Comparison of ENCODE assay signal across 26 cellular contexts in the genomic region with DNA sequence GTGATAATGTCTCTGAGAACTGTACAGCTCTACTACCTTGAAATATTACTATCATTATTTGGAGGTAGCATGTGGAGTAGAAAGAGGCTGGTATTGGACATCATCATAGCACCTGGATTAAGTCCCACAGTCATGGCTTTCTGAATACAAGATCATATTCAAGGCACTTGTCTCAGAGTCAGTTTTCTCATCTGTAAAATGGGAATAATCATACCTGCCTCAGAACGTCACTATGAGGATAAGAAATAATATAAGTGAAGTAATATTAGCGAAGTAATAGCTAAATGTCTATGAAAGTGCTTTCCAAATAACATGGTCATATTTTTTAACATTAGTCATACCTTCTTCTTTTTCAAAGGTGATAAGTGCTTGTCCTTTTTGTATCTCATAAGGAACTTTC. TPM values are rescaled to one million over a fixed set of nuclear protein-coding genes. Genes with fewer than 3 reads are reported as not detected.
DNase-seq lines count a peak whose midpoint lies in the region; ATAC-seq, FAIRE-seq and TF ChIP-seq lines count a peak whose summit lies in the region.
"Had no signal": no experiment of that assay in that cellular context is flagged by ENCODE, and none has a peak within 500 bp of the region (broad histone marks: within the 10 kb centered on the region; RNA-seq: fewer than 3 reads in every experiment).

No MANE protein-coding gene starts in this region.

- H3K36me3 Mint-ChIP-seq in CD4-positive, alpha-beta T cell (ENCODE audit: low read depth): peaks cover 91% of the 10 kb centered on the region
- H3K36me3 Mint-ChIP-seq in stimulated activated effector memory CD8-positive, alpha-beta T cell treated with anti-CD3 and anti-CD28 coated beads, Interleukin-12 subunit alpha, Interleukin-12 subunit beta, amount 100 ng/mL, for 72 hours: peaks cover 98% of the 10 kb centered on the region

- H2AFZ ChIP-seq in HepG2 (ENCODE audit: low read length) (no peak overlapping the region), K562 (ENCODE audit: low read depth, low read length) (no peak overlapping the region)

- H3K9me3 ChIP-seq in HepG2 (ENCODE audit: low read length) (no peaks in the 10 kb centered on the region), right lobe of liver (no peaks in the 10 kb centered on the region), K562 (replicated peaks; ENCODE audit: control insufficient read depth, insufficient read depth, low read depth, low read length) (no peaks in the 10 kb centered on the region)
- no peaks in the 10 kb centered on the region for H3K9me3 ChIP-seq in CD4-positive, alpha-beta T cell (ENCODE audit: control insufficient read depth, low read length)
- H3K9me3 ChIP-seq: A549; BLaER1 treated with 17β-estradiol and CSF1 and Interleukin-3, amounts not matched to agents 10 nM and 100 nM had no signal

- POLR2A ChIA-PET in HepG2 (lab: Yijun Ruan, JAX) (no interaction called here), K562 (lab: Yijun Ruan, JAX) (interaction anchor here (1.0 to 1.6 kb wide), 2 partner anchors 10 to 15 kb away, joined by 4 to 7 read pairs; no protein-coding TSS in a partner anchor)
- POLR2A ChIA-PET in CD4-positive, alpha-beta T cell (lab: Charles Lee): interaction anchor here (1.6 kb wide), 1 partner anchor 17 kb away, joined by 7 read pairs; a partner anchor contains a TSS

- H3K27ac Mint-ChIP-seq in CD4-positive, alpha-beta T cell: peak overlapping the region; percentile 27
- peak overlapping the region; percentile 86 for H3K27ac Mint-ChIP-seq in stimulated activated effector memory CD8-positive, alpha-beta T cell treated with anti-CD3 and anti-CD28 coated beads, Interleukin-12 subunit alpha, Interleukin-12 subunit beta, amount 100 ng/mL, for 72 hours
- H3K27ac Mint-ChIP-seq: B cell had no signal

- H3K9me1 ChIP-seq in K562 (ENCODE audit: control insufficient read depth, insufficient read depth, low read length): no peaks in the 10 kb centered on the region

- TF ChIP-seq EP300 in HepG2 (IDR thresholded peaks at IDR 0.05; ENCODE audit: low read depth in 2 of 2, low read length in 2 of 2): no peak
- TF ChIP-seq EP300 in HepG2 (CRISPR knock-in tag; IDR thresholded peaks at IDR 0.05; ENCODE audit: borderline replicate concordance): no peak
- no peak for TF ChIP-seq EP300 in K562 (IDR thresholded peaks at IDR 0.05; ENCODE audit: low read length)

- DNase-seq in HepG2 (ENCODE audit: low spot score) (no peak), right lobe of liver (no peak), K562 (ENCODE audit: extremely low read depth in 1 of 4, low spot score in 3 of 4) (no peak), OCI-M2 (lab: John Stamatoyannopoulos, UW; ENCODE audit: unreplicated experiment) (no peak)
- no peak for DNase-seq in CD4-positive, alpha-beta T cell
- DNase-seq in stimulated activated effector memory CD8-positive, alpha-beta T cell treated with anti-CD3 and anti-CD28 coated beads, Interleukin-12 subunit alpha, Interleukin-12 subunit beta, amount 100 ng/mL, for 72 hours (ENCODE audit: low spot score in 2 of 2): no peak
- DNase-seq: AML-193; CD4-positive, alpha-beta memory T cell; CD8-positive, alpha-beta memory T cell; COR-L47; DMS153; DMS53; DMS79; DND-41; EL; GDM1 had no signal

- intact Hi-C loops in HepG2 (cut with micrococcal nuclease; ENCODE audit: unreplicated experiment): no loop called here
- intact Hi-C loops in right lobe of liver (cut with DNase I): no loop called here
- intact Hi-C loops in CD4-positive, alpha-beta T cell (cut with DNase I, micrococcal nuclease): no loop called here
- intact Hi-C loops in K562 (cut with micrococcal nuclease): no loop called here

- H3K4me2 ChIP-seq in HepG2 (ENCODE audit: low read depth, low read length): no peak overlapping the region
- no peak overlapping the region for H3K4me2 ChIP-seq in K562 (ENCODE audit: insufficient read depth, low read length)
- H3K4me2 ChIP-seq: A549; BLaER1 treated with 17β-estradiol and CSF1 and Interleukin-3, amounts not matched to agents 10 nM and 100 nM had no signal

- in situ Hi-C loops in HepG2 (cut with HindIII; ENCODE audit: extremely low pct_ligation_motif_present, low pct_unique_long_range_greater_than_20kb) (no loop called here), K562 (cut with MboI) (no loop called here)

- no peaks in the 10 kb centered on the region for H4K20me1 ChIP-seq in HepG2 (ENCODE audit: insufficient read depth, low read length)
- no peaks in the 10 kb centered on the region for H4K20me1 ChIP-seq in K562 (replicated peaks; ENCODE audit: control insufficient read depth, insufficient read depth, low read length)
- H4K20me1 ChIP-seq: BLaER1 treated with 17β-estradiol and CSF1 and Interleukin-3, amounts not matched to agents 10 nM and 100 nM had no signal

- H3K9me3 Mint-ChIP-seq in CD4-positive, alpha-beta T cell: no peaks in the 10 kb centered on the region
- no peaks in the 10 kb centered on the region for H3K9me3 Mint-ChIP-seq in stimulated activated effector memory CD8-positive, alpha-beta T cell treated with anti-CD3 and anti-CD28 coated beads, Interleukin-12 subunit alpha, Interleukin-12 subunit beta, amount 100 ng/mL, for 72 hours
- H3K9me3 Mint-ChIP-seq: CD4-positive, alpha-beta memory T cell; CD8-positive, alpha-beta memory T cell had no signal

- H3K27me3 ChIP-seq in HepG2 (ENCODE audit: control insufficient read depth in 1 of 2, insufficient read depth in 2 of 2, low read length in 2 of 2) (no peaks in the 10 kb centered on the region), right lobe of liver (no peaks in the 10 kb centered on the region), K562 (ENCODE audit: control insufficient read depth in 2 of 2, insufficient read depth in 2 of 2, low read length in 2 of 2) (no peaks in the 10 kb centered on the region)
- no peaks in the 10 kb centered on the region for H3K27me3 ChIP-seq in CD4-positive, alpha-beta T cell (ENCODE audit: control insufficient read depth, insufficient read depth, low read length)
- H3K27me3 ChIP-seq: BLaER1 treated with 17β-estradiol and CSF1 and Interleukin-3, amounts not matched to agents 10 nM and 100 nM had no signal

- no peak for FAIRE-seq in HepG2 (lab: Jason Lieb, UNC)
- no peak for FAIRE-seq in K562 (lab: Jason Lieb, UNC)
- FAIRE-seq: A549, GM12878, GM12892, GM18507 had no signal

- TF ChIP-seq CTCF in HepG2 (CRISPR knock-in tag; IDR thresholded peaks at IDR 0.05) (no peak), right lobe of liver (IDR thresholded peaks at IDR 0.05) (no peak), K562 (IDR thresholded peaks at IDR 0.05 in 2 of 3, conservative IDR thresholded peaks at IDR 0.05 in 1 of 3; ENCODE audit: insufficient read depth in 2 of 3, low read depth in 1 of 3, low read length in 3 of 3) (no peak)
- no peak for TF ChIP-seq CTCF in CD4-positive, alpha-beta T cell (IDR thresholded peaks at IDR 0.05)

- BruUV-seq in HepG2 (replicated peaks; lab: Mats Ljungman, UMichigan) (no TSS peak), K562 (replicated peaks; lab: Mats Ljungman, UMichigan) (no TSS peak)

- H3K4me3 ChIP-seq in HepG2 (replicated peaks in 1 of 3; ENCODE audit: insufficient read depth in 1 of 3, low read depth in 2 of 3, low read length in 3 of 3) (no peak overlapping the region), right lobe of liver (no peak overlapping the region), K562 (no peak overlapping the region)
- H3K4me3 ChIP-seq: A549; BLaER1 treated with 17β-estradiol and CSF1 and Interleukin-3, amounts not matched to agents 10 nM and 100 nM; GM12878 had no signal

- TF ChIP-seq RAD21 in HepG2 (CRISPR knock-in tag; IDR thresholded peaks at IDR 0.05) (no peak), K562 (CRISPR knock-in tag; conservative IDR thresholded peaks at IDR 0.05 in 1 of 2, IDR thresholded peaks at IDR 0.05 in 1 of 2) (no peak)

- ATAC-seq in HepG2 (no peak), right lobe of liver (no peak), K562 (no peak), HG02798 (IDR thresholded peaks at IDR 0.05; ENCODE audit: poor library complexity, unreplicated experiment) (no peak)
- no peak for ATAC-seq in CD4-positive, alpha-beta T cell (ENCODE audit: poor library complexity)
- no peak for ATAC-seq in stimulated activated effector memory CD8-positive, alpha-beta T cell treated with anti-CD3 and anti-CD28 coated beads, Interleukin-12 subunit alpha, Interleukin-12 subunit beta, amount 100 ng/mL, for 72 hours
- ATAC-seq: A549, GM12878 had no signal

- H3K9ac ChIP-seq in HepG2 (ENCODE audit: insufficient read depth, low read depth, low read length) (no peak overlapping the region), K562 (ENCODE audit: insufficient read depth in 1 of 2, low read depth in 2 of 2, low read length in 2 of 2) (no peak overlapping the region)
- H3K9ac ChIP-seq: BLaER1 treated with 17β-estradiol and CSF1 and Interleukin-3, amounts not matched to agents 10 nM and 100 nM had no signal

- no peaks in the 10 kb centered on the region for H3K36me3 ChIP-seq in HepG2 (replicated peaks in 1 of 2; ENCODE audit: control insufficient read depth in 1 of 2, insufficient read depth in 2 of 2, low read length in 2 of 2)
- peaks cover 0 to 60% (median 9%) of the 10 kb centered on the region in 4 donors for H3K36me3 ChIP-seq in right lobe of liver
- peaks cover 34% of the 10 kb centered on the region; the same call in 1 of the 3 replicates for H3K36me3 ChIP-seq in K562 (ENCODE audit: control insufficient read depth, insufficient read depth, low read length)

- H3K79me2 ChIP-seq in HepG2 (ENCODE audit: insufficient read depth, low read length): no peaks in the 10 kb centered on the region
- no peaks in the 10 kb centered on the region for H3K79me2 ChIP-seq in K562 (ENCODE audit: control insufficient read depth, insufficient read depth, low read length)

- peaks cover 6% of the 10 kb centered on the region for H3K4me1 Mint-ChIP-seq in CD4-positive, alpha-beta T cell (ENCODE audit: low read depth)
- no peaks in the 10 kb centered on the region for H3K4me1 Mint-ChIP-seq in stimulated activated effector memory CD8-positive, alpha-beta T cell treated with anti-CD3 and anti-CD28 coated beads, Interleukin-12 subunit alpha, Interleukin-12 subunit beta, amount 100 ng/mL, for 72 hours

- CTCF ChIA-PET in HepG2 (lab: Yijun Ruan, JAX; ENCODE audit: low intra/inter-chr PET ratio, low total read pairs): no interaction called here
- CTCF ChIA-PET in CD4-positive, alpha-beta T cell (lab: Charles Lee): interaction anchor here (1.4 kb wide), 1 partner anchor 17 kb away, joined by 3 read pairs; a partner anchor contains a TSS
- CTCF ChIA-PET in K562 (lab: Yijun Ruan, JAX; ENCODE audit: low intra/inter-chr PET ratio): no interaction called here

- H3K27me3 Mint-ChIP-seq in CD4-positive, alpha-beta T cell: no peaks in the 10 kb centered on the region
- H3K27me3 Mint-ChIP-seq: B cell; CD4-positive, alpha-beta memory T cell; CD8-positive, alpha-beta memory T cell had no signal

- H3K4me1 ChIP-seq in HepG2 (ENCODE audit: insufficient read depth, low read length) (no peaks in the 10 kb centered on the region), right lobe of liver (no peaks in the 10 kb centered on the region), K562 (replicated peaks in 1 of 2; ENCODE audit: control insufficient read depth in 2 of 2, insufficient read depth in 2 of 2, low read length in 2 of 2) (no peaks in the 10 kb centered on the region)
- H3K4me1 ChIP-seq: A549 had no signal

- no peak for TF ChIP-seq POLR2A in HepG2 (IDR thresholded peaks at IDR 0.05; ENCODE audit: insufficient read depth in 1 of 2, low read depth in 2 of 2, low read length in 2 of 2)
- TF ChIP-seq POLR2A in right lobe of liver (IDR thresholded peaks at IDR 0.05): no peak
- TF ChIP-seq POLR2A in K562 (conservative IDR thresholded peaks at IDR 0.05): no peak

- 43% methylated on average over 2 of the region's 2 CpGs for WGBS in HepG2 (ENCODE audit: low lambda C conversion rate)
- 96% methylated on average over 2 of the region's 2 CpGs for WGBS in right lobe of liver (ENCODE audit: insufficient coverage, low coverage, low lambda C conversion rate, missing lambda C conversion rate)
- 69% methylated on average over 2 of the region's 2 CpGs for WGBS in K562 (ENCODE audit: insufficient coverage, low coverage, missing lambda C conversion rate)

- H3K27ac ChIP-seq in HepG2 (ENCODE audit: extremely low read length, insufficient read depth, low read length) (no peak overlapping the region), right lobe of liver (no peak overlapping the region), K562 (ENCODE audit: extremely low read depth, low read depth, low read length) (no peak overlapping the region)
- no peak overlapping the region for H3K27ac ChIP-seq in CD4-positive, alpha-beta T cell (ENCODE audit: low read depth, low read length)
- H3K27ac ChIP-seq: 22Rv1; A549; BLaER1 treated with 17β-estradiol and CSF1 and Interleukin-3, amounts not matched to agents 10 nM and 100 nM; C4-2B had no signal

- H3K4me3 Mint-ChIP-seq in CD4-positive, alpha-beta T cell: no peak overlapping the region
- no peak overlapping the region for H3K4me3 Mint-ChIP-seq in stimulated activated effector memory CD8-positive, alpha-beta T cell treated with anti-CD3 and anti-CD28 coated beads, Interleukin-12 subunit alpha, Interleukin-12 subunit beta, amount 100 ng/mL, for 72 hours
- H3K4me3 Mint-ChIP-seq: B cell; CD4-positive, alpha-beta memory T cell; CD8-positive, alpha-beta memory T cell had no signal

RNA-seq across cellular contexts. Expression of a gene that starts 11.0 kb away (rescaled TPM):
- total RNA-seq in HepG2 (2016; rRNA removed; fragmentation: Illumina TruSeq; extraction: Trizol) (3.9 and 4.4 TPM in 2 replicates), right lobe of liver (10 to 100 TPM in 3 of 6 experiments, 1 to 10 TPM in 3; 7.2 to 14.2 (median 10.2) TPM), K562 (2014; rRNA removed) (21.9 and 23.5 TPM in 2 replicates), K562 (2014; rRNA removed; fragmentation: Illumina TruSeq; extraction: Trizol) (20.3 and 23.6 TPM in 2 replicates), K562 (2015; rRNA removed; fragmentation: Illumina TruSeq; extraction: Trizol) (25.0 and 31.1 TPM in 2 replicates), K562 (2021) (23.3 and 25.0 TPM in 2 replicates)
- total RNA-seq in HepG2 (2016; cell fraction: cytosol; rRNA removed; fragmentation: Illumina TruSeq; extraction: Trizol; ENCODE audit: low read depth): 0.91 and 0.97 TPM in 2 replicates
- 3.6 and 4.5 TPM in 2 replicates for total RNA-seq in HepG2 (2016; cell fraction: insoluble cytoplasmic fraction; rRNA removed; fragmentation: Illumina TruSeq; extraction: Trizol)
- 1.5 and 1.7 TPM in 2 replicates for total RNA-seq in HepG2 (2016; cell fraction: membrane; rRNA removed; fragmentation: Illumina TruSeq; extraction: Trizol)
- 1.8 and 2.1 TPM in 2 replicates for total RNA-seq in HepG2 (2016; cell fraction: nucleus; rRNA removed; fragmentation: Illumina TruSeq; extraction: Trizol)
- polyA plus RNA-seq in HepG2 (2011; rRNA removed) (0.42 and 0.64 TPM in 2 replicates), K562 (2011; rRNA removed) (13.6 and 17.4 TPM in 2 replicates), K562 (2014; fragmentation: Illumina TruSeq; extraction: Trizol) (34.0 and 39.5 TPM in 2 replicates), K562 (2014; fragmentation: Nextera tagmentation; extraction: Ambion mirVana) (10 to 100 TPM; 29.7 to 36.4 TPM), K562 (2014; rRNA removed) (35.7 and 39.0 TPM in 2 replicates)
- polyA plus RNA-seq in HepG2 (2011; cell fraction: cytosol; rRNA removed): 0.35 and 0.45 TPM in 2 replicates
- polyA plus RNA-seq in HepG2 (2011; cell fraction: nucleus; rRNA removed): 0.29 and 0.57 TPM in 2 replicates
- 0.74 and 1.0 TPM in 2 replicates for polyA plus RNA-seq in HepG2 (2012)
- polyA plus RNA-seq in HepG2 (2016; cell fraction: cytosol; fragmentation: Illumina TruSeq; extraction: Trizol; ENCODE audit: low read depth): 0.60 and 0.80 TPM in 2 replicates
- polyA plus RNA-seq in HepG2 (2016; cell fraction: insoluble cytoplasmic fraction; fragmentation: Illumina TruSeq; extraction: Trizol; ENCODE audit: low read depth): 6.2 and 6.7 TPM in 2 replicates
- 0.89 and 0.91 TPM in 2 replicates for polyA plus RNA-seq in HepG2 (2016; cell fraction: membrane; fragmentation: Illumina TruSeq; extraction: Trizol; ENCODE audit: low read depth)
- polyA plus RNA-seq in HepG2 (2016; cell fraction: nucleus; fragmentation: Illumina TruSeq; extraction: Trizol; ENCODE audit: insufficient read depth, low read depth): 2.8 and 3.6 TPM in 2 replicates
- 0.46 and 2.2 TPM in 2 replicates for polyA minus RNA-seq in HepG2 (2011; rRNA and poly(A)+ RNA removed; ENCODE audit: low replicate concordance)
- 0.40 TPM in 1 of 2 replicates, not detected in the other for polyA minus RNA-seq in HepG2 (2011; cell fraction: cytosol; rRNA and poly(A)+ RNA removed)
- 1.5 TPM in 2 replicates for polyA minus RNA-seq in HepG2 (2011; cell fraction: nucleus; rRNA and poly(A)+ RNA removed)
- total RNA-seq in CD4-positive, alpha-beta T cell: 10 to 100 TPM; 23.5 to 24.2 TPM
- total RNA-seq in K562 (2011; cell fraction: chromatin; rRNA removed; ENCODE audit: low replicate concordance): 3.5 and 10.2 TPM in 2 replicates
- total RNA-seq in K562 (2011; cell fraction: nucleolus; rRNA removed): 1.8 and 2.4 TPM in 2 replicates
- total RNA-seq in K562 (2011; cell fraction: nucleoplasm; rRNA removed): 5.3 and 8.5 TPM in 2 replicates
- polyA plus RNA-seq in K562 (2011; cell fraction: cytosol; rRNA removed): 2.3 and 5.3 TPM in 2 replicates
- polyA plus RNA-seq in K562 (2011; cell fraction: nucleus; rRNA removed): 2.6 and 4.1 TPM in 2 replicates
- polyA plus RNA-seq in K562 (2012): 49.3 and 55.1 TPM in 2 replicates
- 11.9 and 15.3 TPM in 2 replicates for polyA minus RNA-seq in K562 (2011; rRNA and poly(A)+ RNA removed)
- polyA minus RNA-seq in K562 (2011; cell fraction: cytosol; rRNA and poly(A)+ RNA removed): 4.5 and 7.8 TPM in 2 replicates
- polyA minus RNA-seq in K562 (2011; cell fraction: nucleus; rRNA and poly(A)+ RNA removed): 3.0 and 4.9 TPM in 2 replicates
- total RNA-seq: G401 had no signal

RNA-seq across cellular contexts. Expression of a gene that starts 16.8 kb away (rescaled TPM):
- total RNA-seq in HepG2 (2016; rRNA removed; fragmentation: Illumina TruSeq; extraction: Trizol) (0.31 and 0.52 TPM in 2 replicates), right lobe of liver (1 to 10 TPM; 2.2 to 4.2 (median 3.3) TPM), K562 (2014; rRNA removed) (2.3 and 2.6 TPM in 2 replicates), K562 (2014; rRNA removed; fragmentation: Illumina TruSeq; extraction: Trizol) (4.1 and 4.7 TPM in 2 replicates), K562 (2015; rRNA removed; fragmentation: Illumina TruSeq; extraction: Trizol) (2.9 and 3.4 TPM in 2 replicates), K562 (2021) (4.7 and 5.1 TPM in 2 replicates)
- total RNA-seq in HepG2 (2016; cell fraction: cytosol; rRNA removed; fragmentation: Illumina TruSeq; extraction: Trizol; ENCODE audit: low read depth): 0.40 TPM in 1 of 2 replicates, not detected in the other
- total RNA-seq in HepG2 (2016; cell fraction: insoluble cytoplasmic fraction; rRNA removed; fragmentation: Illumina TruSeq; extraction: Trizol): 0.61 and 1.2 TPM in 2 replicates
- total RNA-seq in HepG2 (2016; cell fraction: membrane; rRNA removed; fragmentation: Illumina TruSeq; extraction: Trizol): 0.59 and 1.00 TPM in 2 replicates
- total RNA-seq in HepG2 (2016; cell fraction: nucleus; rRNA removed; fragmentation: Illumina TruSeq; extraction: Trizol): 1.0 and 1.8 TPM in 2 replicates
- polyA plus RNA-seq in HepG2 (2011; rRNA removed) (0.57 and 0.70 TPM in 2 replicates), K562 (2011; rRNA removed) (4.9 and 6.4 TPM in 2 replicates), K562 (2014; fragmentation: Illumina TruSeq; extraction: Trizol) (6.7 and 6.9 TPM in 2 replicates), K562 (2014; fragmentation: Nextera tagmentation; extraction: Ambion mirVana) (1 to 10 TPM; 1.3 to 1.6 TPM), K562 (2014; rRNA removed) (3.8 and 4.7 TPM in 2 replicates)
- polyA plus RNA-seq in HepG2 (2011; cell fraction: cytosol; rRNA removed): 0.15 and 0.38 TPM in 2 replicates
- 0.21 and 0.83 TPM in 2 replicates for polyA plus RNA-seq in HepG2 (2011; cell fraction: nucleus; rRNA removed)
- 0.35 and 0.38 TPM in 2 replicates for polyA plus RNA-seq in HepG2 (2012)
- 0.24 and 0.46 TPM in 2 replicates for polyA plus RNA-seq in HepG2 (2016; cell fraction: cytosol; fragmentation: Illumina TruSeq; extraction: Trizol; ENCODE audit: low read depth)
- polyA plus RNA-seq in HepG2 (2016; cell fraction: insoluble cytoplasmic fraction; fragmentation: Illumina TruSeq; extraction: Trizol; ENCODE audit: low read depth): 1.4 and 1.5 TPM in 2 replicates
- polyA plus RNA-seq in HepG2 (2016; cell fraction: membrane; fragmentation: Illumina TruSeq; extraction: Trizol; ENCODE audit: low read depth): 0.37 and 0.76 TPM in 2 replicates
- polyA plus RNA-seq in HepG2 (2016; cell fraction: nucleus; fragmentation: Illumina TruSeq; extraction: Trizol; ENCODE audit: insufficient read depth, low read depth): 2.0 and 2.4 TPM in 2 replicates
- polyA minus RNA-seq in HepG2 (2011; rRNA and poly(A)+ RNA removed; ENCODE audit: low replicate concordance): 0.26 and 0.65 TPM in 2 replicates
- 0.18 and 0.40 TPM in 2 replicates for polyA minus RNA-seq in HepG2 (2011; cell fraction: cytosol; rRNA and poly(A)+ RNA removed)
- 1.7 TPM in 2 replicates for polyA minus RNA-seq in HepG2 (2011; cell fraction: nucleus; rRNA and poly(A)+ RNA removed)
- 10 to 100 TPM; 15.0 to 16.0 TPM for total RNA-seq in CD4-positive, alpha-beta T cell
- 3.7 and 6.6 TPM in 2 replicates for total RNA-seq in K562 (2011; cell fraction: chromatin; rRNA removed; ENCODE audit: low replicate concordance)
- 6.1 and 8.0 TPM in 2 replicates for total RNA-seq in K562 (2011; cell fraction: nucleolus; rRNA removed)
- total RNA-seq in K562 (2011; cell fraction: nucleoplasm; rRNA removed): 6.0 and 10.2 TPM in 2 replicates
- 1.9 and 3.4 TPM in 2 replicates for polyA plus RNA-seq in K562 (2011; cell fraction: cytosol; rRNA removed)
- polyA plus RNA-seq in K562 (2011; cell fraction: nucleus; rRNA removed): 3.5 and 6.2 TPM in 2 replicates
- 3.7 and 5.1 TPM in 2 replicates for polyA plus RNA-seq in K562 (2012)
- polyA minus RNA-seq in K562 (2011; rRNA and poly(A)+ RNA removed): 5.7 and 8.2 TPM in 2 replicates
- polyA minus RNA-seq in K562 (2011; cell fraction: cytosol; rRNA and poly(A)+ RNA removed): 2.2 and 3.2 TPM in 2 replicates
- 4.2 and 7.4 TPM in 2 replicates for polyA minus RNA-seq in K562 (2011; cell fraction: nucleus; rRNA and poly(A)+ RNA removed)
